ENCODE assay signal across 1 cellular context in genomic region chr5:109485030-109485429, GRCh38.
TF ChIP-seq lines count a peak whose summit lies in the region.

No MANE protein-coding gene starts in this region.

TF ChIP-seq in HepG2, 621 proteins besides CTCF, POLR2A, EP300 and RAD21 (continued from another document and continues in another):
- TF ChIP-seq, protein P1, sequence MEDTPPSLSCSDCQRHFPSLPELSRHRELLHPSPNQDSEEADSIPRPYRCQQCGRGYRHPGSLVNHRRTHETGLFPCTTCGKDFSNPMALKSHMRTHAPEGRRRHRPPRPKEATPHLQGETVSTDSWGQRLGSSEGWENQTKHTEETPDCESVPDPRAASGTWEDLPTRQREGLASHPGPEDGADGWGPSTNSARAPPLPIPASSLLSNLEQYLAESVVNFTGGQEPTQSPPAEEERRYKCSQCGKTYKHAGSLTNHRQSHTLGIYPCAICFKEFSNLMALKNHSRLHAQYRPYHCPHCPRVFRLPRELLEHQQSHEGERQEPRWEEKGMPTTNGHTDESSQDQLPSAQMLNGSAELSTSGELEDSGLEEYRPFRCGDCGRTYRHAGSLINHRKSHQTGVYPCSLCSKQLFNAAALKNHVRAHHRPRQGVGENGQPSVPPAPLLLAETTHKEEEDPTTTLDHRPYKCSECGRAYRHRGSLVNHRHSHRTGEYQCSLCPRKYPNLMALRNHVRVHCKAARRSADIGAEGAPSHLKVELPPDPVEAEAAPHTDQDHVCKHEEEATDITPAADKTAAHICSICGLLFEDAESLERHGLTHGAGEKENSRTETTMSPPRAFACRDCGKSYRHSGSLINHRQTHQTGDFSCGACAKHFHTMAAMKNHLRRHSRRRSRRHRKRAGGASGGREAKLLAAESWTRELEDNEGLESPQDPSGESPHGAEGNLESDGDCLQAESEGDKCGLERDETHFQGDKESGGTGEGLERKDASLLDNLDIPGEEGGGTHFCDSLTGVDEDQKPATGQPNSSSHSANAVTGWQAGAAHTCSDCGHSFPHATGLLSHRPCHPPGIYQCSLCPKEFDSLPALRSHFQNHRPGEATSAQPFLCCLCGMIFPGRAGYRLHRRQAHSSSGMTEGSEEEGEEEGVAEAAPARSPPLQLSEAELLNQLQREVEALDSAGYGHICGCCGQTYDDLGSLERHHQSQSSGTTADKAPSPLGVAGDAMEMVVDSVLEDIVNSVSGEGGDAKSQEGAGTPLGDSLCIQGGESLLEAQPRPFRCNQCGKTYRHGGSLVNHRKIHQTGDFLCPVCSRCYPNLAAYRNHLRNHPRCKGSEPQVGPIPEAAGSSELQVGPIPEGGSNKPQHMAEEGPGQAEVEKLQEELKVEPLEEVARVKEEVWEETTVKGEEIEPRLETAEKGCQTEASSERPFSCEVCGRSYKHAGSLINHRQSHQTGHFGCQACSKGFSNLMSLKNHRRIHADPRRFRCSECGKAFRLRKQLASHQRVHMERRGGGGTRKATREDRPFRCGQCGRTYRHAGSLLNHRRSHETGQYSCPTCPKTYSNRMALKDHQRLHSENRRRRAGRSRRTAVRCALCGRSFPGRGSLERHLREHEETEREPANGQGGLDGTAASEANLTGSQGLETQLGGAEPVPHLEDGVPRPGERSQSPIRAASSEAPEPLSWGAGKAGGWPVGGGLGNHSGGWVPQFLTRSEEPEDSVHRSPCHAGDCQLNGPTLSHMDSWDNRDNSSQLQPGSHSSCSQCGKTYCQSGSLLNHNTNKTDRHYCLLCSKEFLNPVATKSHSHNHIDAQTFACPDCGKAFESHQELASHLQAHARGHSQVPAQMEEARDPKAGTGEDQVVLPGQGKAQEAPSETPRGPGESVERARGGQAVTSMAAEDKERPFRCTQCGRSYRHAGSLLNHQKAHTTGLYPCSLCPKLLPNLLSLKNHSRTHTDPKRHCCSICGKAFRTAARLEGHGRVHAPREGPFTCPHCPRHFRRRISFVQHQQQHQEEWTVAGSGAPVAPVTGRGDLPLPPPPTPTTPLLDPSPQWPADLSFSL (CRISPR knock-in tag; IDR thresholded peaks at IDR 0.05): no peak
- TF ChIP-seq ZNF547 (CRISPR knock-in tag; IDR thresholded peaks at IDR 0.05) (no peak), MED8 (CRISPR knock-in tag; IDR thresholded peaks at IDR 0.05; ENCODE audit: insufficient replicate concordance) (no peak), ZNF772 (CRISPR knock-in tag; IDR thresholded peaks at IDR 0.05) (peak; percentile 83), PITX1 (CRISPR knock-in tag; IDR thresholded peaks at IDR 0.05) (peak; percentile 94), ZNF720 (CRISPR knock-in tag; IDR thresholded peaks at IDR 0.05) (no peak), ERF (CRISPR knock-in tag; IDR thresholded peaks at IDR 0.05) (peak; percentile 77; the same call in 1 of the 2 replicates), SRSF4 (IDR thresholded peaks at IDR 0.05; ENCODE audit: low read depth, low read length, poor library complexity, severe bottlenecking) (no peak), NRL (CRISPR knock-in tag; IDR thresholded peaks at IDR 0.05; ENCODE audit: borderline replicate concordance) (no peak), STAT6 (CRISPR knock-in tag; IDR thresholded peaks at IDR 0.05; ENCODE audit: borderline replicate concordance) (peak; percentile 76; the same call in 1 of the 2 replicates), ZNF879 (CRISPR knock-in tag; IDR thresholded peaks at IDR 0.05) (no peak), GFI1 (CRISPR knock-in tag; IDR thresholded peaks at IDR 0.05; ENCODE audit: borderline replicate concordance) (peak; percentile 48; the same call in 1 of the 2 replicates), NCOA2 (CRISPR knock-in tag; IDR thresholded peaks at IDR 0.05) (peak; percentile 88), MEIS1 (CRISPR knock-in tag; IDR thresholded peaks at IDR 0.05; ENCODE audit: borderline replicate concordance) (peak; percentile 38; the same call in 1 of the 2 replicates), TAF15 (IDR thresholded peaks at IDR 0.05; ENCODE audit: low read depth, low read length, poor library complexity, severe bottlenecking) (no peak), HNF4A (CRISPR knock-in tag; IDR thresholded peaks at IDR 0.05) (peak; percentile 74), PBX2 (CRISPR knock-in tag; IDR thresholded peaks at IDR 0.05) (no peak), ARID5B (CRISPR knock-in tag; IDR thresholded peaks at IDR 0.05) (peak; percentile 96), ZBTB46 (CRISPR knock-in tag; IDR thresholded peaks at IDR 0.05; ENCODE audit: borderline replicate concordance) (no peak), ZNF660 (CRISPR knock-in tag; IDR thresholded peaks at IDR 0.05; ENCODE audit: borderline replicate concordance, low read depth) (no peak)
- TF ChIP-seq, protein P2, sequence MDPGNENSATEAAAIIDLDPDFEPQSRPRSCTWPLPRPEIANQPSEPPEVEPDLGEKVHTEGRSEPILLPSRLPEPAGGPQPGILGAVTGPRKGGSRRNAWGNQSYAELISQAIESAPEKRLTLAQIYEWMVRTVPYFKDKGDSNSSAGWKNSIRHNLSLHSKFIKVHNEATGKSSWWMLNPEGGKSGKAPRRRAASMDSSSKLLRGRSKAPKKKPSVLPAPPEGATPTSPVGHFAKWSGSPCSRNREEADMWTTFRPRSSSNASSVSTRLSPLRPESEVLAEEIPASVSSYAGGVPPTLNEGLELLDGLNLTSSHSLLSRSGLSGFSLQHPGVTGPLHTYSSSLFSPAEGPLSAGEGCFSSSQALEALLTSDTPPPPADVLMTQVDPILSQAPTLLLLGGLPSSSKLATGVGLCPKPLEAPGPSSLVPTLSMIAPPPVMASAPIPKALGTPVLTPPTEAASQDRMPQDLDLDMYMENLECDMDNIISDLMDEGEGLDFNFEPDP (CRISPR knock-in tag; conservative IDR thresholded peaks at IDR 0.05): no peak
- TF ChIP-seq, protein P3, sequence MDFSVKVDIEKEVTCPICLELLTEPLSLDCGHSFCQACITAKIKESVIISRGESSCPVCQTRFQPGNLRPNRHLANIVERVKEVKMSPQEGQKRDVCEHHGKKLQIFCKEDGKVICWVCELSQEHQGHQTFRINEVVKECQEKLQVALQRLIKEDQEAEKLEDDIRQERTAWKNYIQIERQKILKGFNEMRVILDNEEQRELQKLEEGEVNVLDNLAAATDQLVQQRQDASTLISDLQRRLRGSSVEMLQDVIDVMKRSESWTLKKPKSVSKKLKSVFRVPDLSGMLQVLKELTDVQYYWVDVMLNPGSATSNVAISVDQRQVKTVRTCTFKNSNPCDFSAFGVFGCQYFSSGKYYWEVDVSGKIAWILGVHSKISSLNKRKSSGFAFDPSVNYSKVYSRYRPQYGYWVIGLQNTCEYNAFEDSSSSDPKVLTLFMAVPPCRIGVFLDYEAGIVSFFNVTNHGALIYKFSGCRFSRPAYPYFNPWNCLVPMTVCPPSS (IDR thresholded peaks at IDR 0.05): no peak
- TF ChIP-seq, protein P4, sequence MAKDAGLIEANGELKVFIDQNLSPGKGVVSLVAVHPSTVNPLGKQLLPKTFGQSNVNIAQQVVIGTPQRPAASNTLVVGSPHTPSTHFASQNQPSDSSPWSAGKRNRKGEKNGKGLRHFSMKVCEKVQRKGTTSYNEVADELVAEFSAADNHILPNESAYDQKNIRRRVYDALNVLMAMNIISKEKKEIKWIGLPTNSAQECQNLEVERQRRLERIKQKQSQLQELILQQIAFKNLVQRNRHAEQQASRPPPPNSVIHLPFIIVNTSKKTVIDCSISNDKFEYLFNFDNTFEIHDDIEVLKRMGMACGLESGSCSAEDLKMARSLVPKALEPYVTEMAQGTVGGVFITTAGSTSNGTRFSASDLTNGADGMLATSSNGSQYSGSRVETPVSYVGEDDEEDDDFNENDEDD (CRISPR knock-in tag; IDR thresholded peaks at IDR 0.05; ENCODE audit: borderline replicate concordance): peak; percentile 55; the same call in 1 of the 2 replicates
- TF ChIP-seq, protein P5, sequence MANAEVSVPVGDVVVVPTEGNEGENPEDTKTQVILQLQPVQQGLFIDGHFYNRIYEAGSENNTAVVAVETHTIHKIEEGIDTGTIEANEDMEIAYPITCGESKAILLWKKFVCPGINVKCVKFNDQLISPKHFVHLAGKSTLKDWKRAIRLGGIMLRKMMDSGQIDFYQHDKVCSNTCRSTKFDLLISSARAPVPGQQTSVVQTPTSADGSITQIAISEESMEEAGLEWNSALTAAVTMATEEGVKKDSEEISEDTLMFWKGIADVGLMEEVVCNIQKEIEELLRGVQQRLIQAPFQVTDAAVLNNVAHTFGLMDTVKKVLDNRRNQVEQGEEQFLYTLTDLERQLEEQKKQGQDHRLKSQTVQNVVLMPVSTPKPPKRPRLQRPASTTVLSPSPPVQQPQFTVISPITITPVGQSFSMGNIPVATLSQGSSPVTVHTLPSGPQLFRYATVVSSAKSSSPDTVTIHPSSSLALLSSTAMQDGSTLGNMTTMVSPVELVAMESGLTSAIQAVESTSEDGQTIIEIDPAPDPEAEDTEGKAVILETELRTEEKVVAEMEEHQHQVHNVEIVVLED (CRISPR knock-in tag; IDR thresholded peaks at IDR 0.05; ENCODE audit: borderline replicate concordance): no peak
- TF ChIP-seq, protein P6, sequence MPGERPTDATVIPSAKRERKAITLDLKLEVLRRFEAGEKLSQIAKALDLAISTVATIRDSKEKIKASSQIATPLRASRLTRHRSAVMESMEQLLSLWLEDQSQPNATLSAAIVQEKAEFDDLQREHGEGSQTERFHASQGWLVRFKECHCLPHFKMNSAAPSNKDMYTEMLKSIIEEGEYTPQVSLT (CRISPR knock-in tag; IDR thresholded peaks at IDR 0.05; ENCODE audit: borderline replicate concordance, low read depth): no peak
- TF ChIP-seq, protein P7, sequence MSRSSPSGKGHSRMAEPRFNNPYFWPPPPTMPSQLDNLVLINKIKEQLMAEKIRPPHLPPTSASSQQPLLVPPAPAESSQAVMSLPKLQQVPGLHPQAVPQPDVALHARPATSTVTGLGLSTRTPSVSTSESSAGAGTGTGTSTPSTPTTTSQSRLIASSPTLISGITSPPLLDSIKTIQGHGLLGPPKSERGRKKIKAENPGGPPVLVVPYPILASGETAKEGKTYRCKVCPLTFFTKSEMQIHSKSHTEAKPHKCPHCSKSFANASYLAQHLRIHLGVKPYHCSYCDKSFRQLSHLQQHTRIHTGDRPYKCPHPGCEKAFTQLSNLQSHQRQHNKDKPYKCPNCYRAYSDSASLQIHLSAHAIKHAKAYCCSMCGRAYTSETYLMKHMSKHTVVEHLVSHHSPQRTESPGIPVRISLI (CRISPR knock-in tag; IDR thresholded peaks at IDR 0.05; ENCODE audit: borderline replicate concordance): peak; percentile 68; the same call in 1 of the 2 replicates
